In the genomic region with DNA sequence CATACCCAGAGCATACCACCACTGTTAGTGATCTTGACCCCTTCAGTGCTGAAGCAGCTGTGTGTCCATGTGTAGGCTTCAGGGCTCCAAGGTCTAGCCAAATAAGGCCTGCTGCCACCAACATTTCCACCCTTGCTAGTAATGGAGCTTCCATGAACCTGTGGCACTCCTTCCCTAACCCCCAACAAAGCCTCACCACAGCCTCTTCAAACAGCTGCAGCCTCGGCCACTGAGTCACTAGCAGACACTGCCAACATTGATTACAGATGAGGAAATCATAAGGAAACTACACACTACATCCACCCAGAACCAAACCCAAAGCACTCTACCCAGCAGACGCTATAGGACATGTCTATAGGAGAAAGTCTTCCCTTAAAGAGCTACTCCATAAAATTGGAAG, we compare ENCODE assay signal across 22 cellular contexts.
DNase-seq lines count a peak whose midpoint lies in the region; TF ChIP-seq lines count a peak whose summit lies in the region.
"Had no signal": no experiment of that assay in that cellular context is flagged by ENCODE, and none has a peak within 500 bp of the region (broad histone marks: within the 10 kb centered on the region; RNA-seq: fewer than 3 reads in every experiment).

No MANE protein-coding gene starts in this region.

- H3K27ac ChIP-seq in spleen, result no peak overlapping the region
- H3K27ac ChIP-seq: BLaER1, HL-60, SJCRH30 had no signal

- H3K36me3 ChIP-seq in H7 (replicated peaks; ENCODE audit: control insufficient read depth, insufficient read depth, low read length), result no peaks in the 10 kb centered on the region
- no peaks in the 10 kb centered on the region for H3K36me3 ChIP-seq in spleen
- H3K36me3 ChIP-seq: BLaER1, SJCRH30 had no signal

- DNase-seq in AG20443 (ENCODE audit: low spot score) (peak; percentile 12), RPMI7951 (ENCODE audit: low read depth) (peak; percentile 19), epithelial cell of esophagus (ENCODE audit: low read depth) (peak; percentile 10), kidney tubule cell (ENCODE audit: low spot score) (peak; percentile 29), D341Med (ENCODE audit: low spot score) (no peak), H7 (no peak), NCI-H748 (lab: John Stamatoyannopoulos, UW; ENCODE audit: unreplicated experiment) (no peak), spleen (no peak)
- DNase-seq: 8988T; CD8-positive, alpha-beta T cell; DND-41; H9; NCI-H1417 treated with DMSO at 0.1 percent for 48 hours; NCI-H1930; NCI-H2171; NCI-H446; NCI-H69; NK-92 treated with Interleukin-12 subunit alpha and Interleukin-12 subunit beta, amount 100 ng/mL, for 24 hours; OCI-M1 had no signal

- H3K9me3 ChIP-seq in spleen, result peaks cover 0 to 7% (median 0%) of the 10 kb centered on the region in 8 donors
- H3K9me3 ChIP-seq: SJCRH30 had no signal

- no peak for TF ChIP-seq CTCF in epithelial cell of esophagus (IDR thresholded peaks at IDR 0.05; ENCODE audit: insufficient read depth, low read depth, low read length, missing control alignments)
- TF ChIP-seq CTCF in spleen (IDR thresholded peaks at IDR 0.05 in 8 of 11, conservative IDR thresholded peaks at IDR 0.05 in 3 of 11), result no peak

- H3K27me3 ChIP-seq in H7 (ENCODE audit: control insufficient read depth, insufficient read depth, low read length) (no peaks in the 10 kb centered on the region), spleen (replicated peaks in 1 of 7) (no peaks in the 10 kb centered on the region)
- H3K27me3 ChIP-seq: BLaER1, SJCRH30 had no signal

- no peaks in the 10 kb centered on the region for H3K4me1 ChIP-seq in spleen

- intact Hi-C loops in spleen (cut with DNase I; ENCODE audit: low total_unique reads), result no loop called here

- 75 to 86% (median 80%) methylated on average over 2 of the region's 2 CpGs for WGBS in spleen, 5 donors

- no peak for TF ChIP-seq POLR2A in spleen (IDR thresholded peaks at IDR 0.05)

- H3K4me3 ChIP-seq in epithelial cell of esophagus (ENCODE audit: low read length) (no peak overlapping the region), H7 (ENCODE audit: insufficient read depth, low read depth, low read length) (no peak overlapping the region), spleen (no peak overlapping the region)
- H3K4me3 ChIP-seq: BLaER1, SJCRH30 had no signal

Comparison
In these comparisons a context has a peak if more than half of its experiments do, and no peak if none do; other contexts are left out.
1. DNase-seq: peak in AG20443 (single experiment), RPMI7951 (single experiment), epithelial cell of esophagus (single experiment) and kidney tubule cell (single experiment); none in D341Med (single experiment), H7 (single experiment), NCI-H748 (single experiment) and spleen (single experiment).